Comparison of ENCODE assay signal across 3 cellular contexts in genomic region chrX:126670258-126670657, GRCh38.
"Had no signal": no experiment of that assay in that cellular context is flagged by ENCODE, and none has a peak within 500 bp of the region (broad histone marks: within the 10 kb centered on the region; RNA-seq: fewer than 3 reads in every experiment).

No MANE protein-coding gene starts in this region.

- ATAC-seq: GM12878 had no signal

- H3K4me3 ChIP-seq: GM12878 had no signal

- DNase-seq: GDM1, GF-D8 had no signal
